In genomic region chr19:40284501-40285352, GRCh38 we compare ENCODE assay signal across 8 cellular contexts. TPM values are rescaled to one million over a fixed set of nuclear protein-coding genes. Genes with fewer than 3 reads are reported as not detected.
A peak's percentile ranks its signal among the peaks of the same experiment; 100 is the strongest.
DNase-seq lines count a peak whose midpoint lies in the region; ATAC-seq and TF ChIP-seq lines count a peak whose summit lies in the region.

TSS of gene AKT2 (minus strand) at chr19:40285345. CDS start at chr19:40265267, 20,078 bp downstream.

- peaks cover 36% of the 10 kb centered on the region for H3K4me1 Mint-ChIP-seq in osteocyte (ENCODE audit: unreplicated experiment)

- peak within 1 kb of the TSS; percentile 100 for H3K27ac Mint-ChIP-seq in osteocyte (ENCODE audit: unreplicated experiment)

- H3K27ac ChIP-seq in thoracic aorta = peak within 1 kb of the TSS; percentile 92 to 97

- no peaks in the 10 kb centered on the region for H3K9me3 Mint-ChIP-seq in osteocyte (ENCODE audit: unreplicated experiment)

- H3K4me1 ChIP-seq in BE2C = peaks cover 3% of the 10 kb centered on the region; the same call in 1 of the 2 replicates
- peaks cover 22 to 50% of the 10 kb centered on the region in 2 donors for H3K4me1 ChIP-seq in thoracic aorta (ENCODE audit: control insufficient read depth in 1 of 2, low read depth in 2 of 2)

- H3K27me3 ChIP-seq in BE2C (no peaks in the 10 kb centered on the region), thoracic aorta (replicated peaks; ENCODE audit: insufficient read depth) (no peaks in the 10 kb centered on the region)

- DNase-seq in BE2C (peak; percentile 88), GM19238 (ENCODE audit: insufficient read length, low spot score) (peak; percentile 52), RPMI8226 (peak; percentile 5), activated gamma-delta T cell treated with Interleukin-2 at 50 U/mL for 16 hours (peak; percentile 73), germinal center (ENCODE audit: low spot score) (peak; percentile 81), osteocyte (ENCODE audit: extremely low spot score, unreplicated experiment) (peak; percentile 94), thoracic aorta (ENCODE audit: low spot score) (no peak)

- ATAC-seq in HG03432 (IDR thresholded peaks at IDR 0.05; ENCODE audit: unreplicated experiment) (peak; percentile 36), thoracic aorta (ENCODE audit: insufficient number of reproducible peaks, low FRiP score, low read depth) (peak; percentile 9)

- H3K27me3 Mint-ChIP-seq in osteocyte (ENCODE audit: unreplicated experiment) = no peaks in the 10 kb centered on the region

- H3K36me3 ChIP-seq in BE2C (no peaks in the 10 kb centered on the region; the same call in none of the 2 replicates), thoracic aorta (no peaks in the 10 kb centered on the region)

- H3K36me3 Mint-ChIP-seq in osteocyte (ENCODE audit: unreplicated experiment) = no peaks in the 10 kb centered on the region

- H3K9me3 ChIP-seq in BE2C (no peaks in the 10 kb centered on the region), thoracic aorta (no peaks in the 10 kb centered on the region)

- TF ChIP-seq CTCF in BE2C (IDR thresholded peaks at IDR 0.05; ENCODE audit: low read depth, low read length) = no peak
- TF ChIP-seq CTCF in osteocyte (IDR thresholded peaks at IDR 0.05) = peak; percentile 25
- no peak for TF ChIP-seq CTCF in thoracic aorta (IDR thresholded peaks at IDR 0.05)

- peak within 1 kb of the TSS; percentile 85 for H3K4me3 Mint-ChIP-seq in osteocyte (ENCODE audit: unreplicated experiment)

- H3K4me3 ChIP-seq in BE2C (ENCODE audit: low read depth, low read length) = peak within 1 kb of the TSS; percentile 98
- peak within 1 kb of the TSS; percentile 96 for H3K4me3 ChIP-seq in thoracic aorta

RNA-seq across cellular contexts. Expression of gene AKT2, which starts in this region (rescaled TPM):
- 226 TPM for polyA plus RNA-seq in BE2C (2012; ENCODE audit: insufficient read depth, insufficient read length, low read depth)
- total RNA-seq in osteocyte (152 and 156 TPM in 2 replicates), thoracic aorta (100 to 1,000 TPM in 1 of 2 donors, 10 to 100 TPM in 1; 94.5 to 138 TPM)
